In genomic region chr2:37156071-37156856, GRCh38 we compare ENCODE assay signal across 1 cellular context.
TF ChIP-seq lines count a peak whose summit lies in the region.

No MANE protein-coding gene starts in this region.

TF ChIP-seq in HepG2, 621 proteins besides CTCF, POLR2A, EP300 and RAD21 (continued from another document and continues in another):
- no peak for TF ChIP-seq ZBTB39 (CRISPR knock-in tag; IDR thresholded peaks at IDR 0.05)
- no peak for TF ChIP-seq ATM (IDR thresholded peaks at IDR 0.05; ENCODE audit: borderline replicate concordance)
- TF ChIP-seq SAFB2 (CRISPR knock-in tag; IDR thresholded peaks at IDR 0.05; ENCODE audit: borderline replicate concordance, low read depth), result peak; percentile 21; the same call in 1 of the 2 replicates
- TF ChIP-seq ZNF282 (IDR thresholded peaks at IDR 0.05; ENCODE audit: partially characterized antibody), result no peak
- 0 out of 2 replicates have a peak, but pooled peaks have one; percentile 23 for TF ChIP-seq ZNF773 (CRISPR knock-in tag; IDR thresholded peaks at IDR 0.05; ENCODE audit: borderline replicate concordance)
- TF ChIP-seq MTA1 (CRISPR knock-in tag; IDR thresholded peaks at IDR 0.05; ENCODE audit: borderline replicate concordance), result peak; percentile 14; the same call in 1 of the 2 replicates
- no peak for TF ChIP-seq HOXD1 (CRISPR knock-in tag; IDR thresholded peaks at IDR 0.05)
- TF ChIP-seq SETDB1 (CRISPR knock-in tag; IDR thresholded peaks at IDR 0.05; ENCODE audit: borderline replicate concordance), result no peak
- no peak for TF ChIP-seq HNF4G (IDR thresholded peaks at IDR 0.05; ENCODE audit: borderline replicate concordance, low read depth, low read length)
- TF ChIP-seq HNF4G (CRISPR knock-in tag; IDR thresholded peaks at IDR 0.05; ENCODE audit: borderline replicate concordance, low read depth), result no peak
- peak; percentile 87; the same call in 1 of the 2 replicates for TF ChIP-seq PHF8 (CRISPR knock-in tag; IDR thresholded peaks at IDR 0.05)
- TF ChIP-seq, protein P1, sequence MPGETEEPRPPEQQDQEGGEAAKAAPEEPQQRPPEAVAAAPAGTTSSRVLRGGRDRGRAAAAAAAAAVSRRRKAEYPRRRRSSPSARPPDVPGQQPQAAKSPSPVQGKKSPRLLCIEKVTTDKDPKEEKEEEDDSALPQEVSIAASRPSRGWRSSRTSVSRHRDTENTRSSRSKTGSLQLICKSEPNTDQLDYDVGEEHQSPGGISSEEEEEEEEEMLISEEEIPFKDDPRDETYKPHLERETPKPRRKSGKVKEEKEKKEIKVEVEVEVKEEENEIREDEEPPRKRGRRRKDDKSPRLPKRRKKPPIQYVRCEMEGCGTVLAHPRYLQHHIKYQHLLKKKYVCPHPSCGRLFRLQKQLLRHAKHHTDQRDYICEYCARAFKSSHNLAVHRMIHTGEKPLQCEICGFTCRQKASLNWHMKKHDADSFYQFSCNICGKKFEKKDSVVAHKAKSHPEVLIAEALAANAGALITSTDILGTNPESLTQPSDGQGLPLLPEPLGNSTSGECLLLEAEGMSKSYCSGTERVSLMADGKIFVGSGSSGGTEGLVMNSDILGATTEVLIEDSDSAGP (CRISPR knock-in tag; IDR thresholded peaks at IDR 0.05; ENCODE audit: borderline replicate concordance), result no peak; the same call in 1 of the 2 replicates
- 0 out of 2 replicates have a peak, but pooled peaks have one; percentile 15 for TF ChIP-seq KDM3A (CRISPR knock-in tag; IDR thresholded peaks at IDR 0.05; ENCODE audit: low read depth)
- no peak for TF ChIP-seq ZNF496 (CRISPR knock-in tag; IDR thresholded peaks at IDR 0.05; ENCODE audit: insufficient replicate concordance)
- 0 out of 2 replicates have a peak, but pooled peaks have one; percentile 62 for TF ChIP-seq ZSCAN9 (CRISPR knock-in tag; IDR thresholded peaks at IDR 0.05; ENCODE audit: borderline replicate concordance)
- no peak for TF ChIP-seq DRAP1 (CRISPR knock-in tag; IDR thresholded peaks at IDR 0.05)
- TF ChIP-seq FOSL2 (CRISPR knock-in tag; IDR thresholded peaks at IDR 0.05), result 0 out of 2 replicates have a peak, but pooled peaks have one; percentile 3
- no peak for TF ChIP-seq MBNL3 (CRISPR knock-in tag; conservative IDR thresholded peaks at IDR 0.05)
- peak; percentile 23; the same call in 1 of the 2 replicates for TF ChIP-seq ZNF333 (CRISPR knock-in tag; IDR thresholded peaks at IDR 0.05; ENCODE audit: borderline replicate concordance)
- no peak for TF ChIP-seq ERF (CRISPR knock-in tag; IDR thresholded peaks at IDR 0.05)
- no peak for TF ChIP-seq ZSCAN25 (CRISPR knock-in tag; IDR thresholded peaks at IDR 0.05)
- TF ChIP-seq SIN3A (IDR thresholded peaks at IDR 0.05; ENCODE audit: borderline replicate concordance, low read depth, low read length), result no peak
- TF ChIP-seq ARID2 (CRISPR knock-in tag; IDR thresholded peaks at IDR 0.05; ENCODE audit: borderline replicate concordance), result peak; percentile 65; the same call in 1 of the 2 replicates
- no peak for TF ChIP-seq MAX (IDR thresholded peaks at IDR 0.05)
- peak; percentile 69; the same call in 1 of the 2 replicates for TF ChIP-seq FLYWCH1 (CRISPR knock-in tag; IDR thresholded peaks at IDR 0.05)
- TF ChIP-seq GZF1 (CRISPR knock-in tag; IDR thresholded peaks at IDR 0.05), result no peak
- no peak for TF ChIP-seq ZNF780A (CRISPR knock-in tag; IDR thresholded peaks at IDR 0.05)
- TF ChIP-seq TMF1 (CRISPR knock-in tag; IDR thresholded peaks at IDR 0.05; ENCODE audit: low read depth), result peak; percentile 79; the same call in 1 of the 2 replicates
- no peak for TF ChIP-seq ZFP82 (CRISPR knock-in tag; IDR thresholded peaks at IDR 0.05; ENCODE audit: borderline replicate concordance)
- TF ChIP-seq BATF2 (CRISPR knock-in tag; IDR thresholded peaks at IDR 0.05), result no peak
- no peak for TF ChIP-seq ZNF530 (CRISPR knock-in tag; IDR thresholded peaks at IDR 0.05; ENCODE audit: low read depth)
- no peak for TF ChIP-seq ZNF570 (CRISPR knock-in tag; IDR thresholded peaks at IDR 0.05; ENCODE audit: borderline replicate concordance)
- no peak for TF ChIP-seq ZNF724P (CRISPR knock-in tag; IDR thresholded peaks at IDR 0.05; ENCODE audit: borderline replicate concordance)
- TF ChIP-seq, protein P2, sequence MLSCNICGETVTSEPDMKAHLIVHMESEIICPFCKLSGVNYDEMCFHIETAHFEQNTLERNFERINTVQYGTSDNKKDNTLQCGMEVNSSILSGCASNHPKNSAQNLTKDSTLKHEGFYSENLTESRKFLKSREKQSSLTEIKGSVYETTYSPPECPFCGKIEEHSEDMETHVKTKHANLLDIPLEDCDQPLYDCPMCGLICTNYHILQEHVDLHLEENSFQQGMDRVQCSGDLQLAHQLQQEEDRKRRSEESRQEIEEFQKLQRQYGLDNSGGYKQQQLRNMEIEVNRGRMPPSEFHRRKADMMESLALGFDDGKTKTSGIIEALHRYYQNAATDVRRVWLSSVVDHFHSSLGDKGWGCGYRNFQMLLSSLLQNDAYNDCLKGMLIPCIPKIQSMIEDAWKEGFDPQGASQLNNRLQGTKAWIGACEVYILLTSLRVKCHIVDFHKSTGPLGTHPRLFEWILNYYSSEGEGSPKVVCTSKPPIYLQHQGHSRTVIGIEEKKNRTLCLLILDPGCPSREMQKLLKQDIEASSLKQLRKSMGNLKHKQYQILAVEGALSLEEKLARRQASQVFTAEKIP (CRISPR knock-in tag; IDR thresholded peaks at IDR 0.05; ENCODE audit: borderline replicate concordance), result no peak
- 0 out of 2 replicates have a peak, but pooled peaks have one; percentile 2 for TF ChIP-seq CCDC6 (CRISPR knock-in tag; IDR thresholded peaks at IDR 0.05)
- TF ChIP-seq MED13 (CRISPR knock-in tag; IDR thresholded peaks at IDR 0.05), result peak; percentile 15; the same call in 1 of the 2 replicates
- no peak for TF ChIP-seq TCF12 (IDR thresholded peaks at IDR 0.05)
- TF ChIP-seq TCF12 (CRISPR knock-in tag; IDR thresholded peaks at IDR 0.05), result peak; percentile 54; the same call in 1 of the 2 replicates
- TF ChIP-seq FOXO1 (CRISPR knock-in tag; IDR thresholded peaks at IDR 0.05), result no peak
- no peak for TF ChIP-seq BCL3 (CRISPR knock-in tag; IDR thresholded peaks at IDR 0.05)
- TF ChIP-seq ZNF292 (CRISPR knock-in tag; IDR thresholded peaks at IDR 0.05; ENCODE audit: borderline replicate concordance, low read depth), result peak; percentile 32; the same call in 1 of the 2 replicates
- no peak for TF ChIP-seq BRD4 (CRISPR knock-in tag; IDR thresholded peaks at IDR 0.05)
- TF ChIP-seq MED1 (CRISPR knock-in tag; IDR thresholded peaks at IDR 0.05), result no peak
- peak; percentile 23; the same call in 1 of the 2 replicates for TF ChIP-seq TERF1 (CRISPR knock-in tag; IDR thresholded peaks at IDR 0.05)
- 0 out of 2 replicates have a peak, but pooled peaks have one; percentile 55 for TF ChIP-seq REXO4 (CRISPR knock-in tag; IDR thresholded peaks at IDR 0.05; ENCODE audit: borderline replicate concordance)
- TF ChIP-seq ZNF503 (CRISPR knock-in tag; IDR thresholded peaks at IDR 0.05), result no peak
- no peak for TF ChIP-seq CHD2 (IDR thresholded peaks at IDR 0.05; ENCODE audit: low read depth, low read length)
- 0 out of 2 replicates have a peak, but pooled peaks have one; percentile 23 for TF ChIP-seq SNAPC2 (CRISPR knock-in tag; IDR thresholded peaks at IDR 0.05)
- 0 out of 2 replicates have a peak, but pooled peaks have one; percentile 8 for TF ChIP-seq NAIF1 (CRISPR knock-in tag; IDR thresholded peaks at IDR 0.05; ENCODE audit: borderline replicate concordance)
- TF ChIP-seq ZNF605 (CRISPR knock-in tag; IDR thresholded peaks at IDR 0.05), result peak; percentile 47
- TF ChIP-seq MED8 (CRISPR knock-in tag; IDR thresholded peaks at IDR 0.05; ENCODE audit: insufficient replicate concordance), result no peak
- no peak for TF ChIP-seq IRF2 (CRISPR knock-in tag; IDR thresholded peaks at IDR 0.05)
- 0 out of 2 replicates have a peak, but pooled peaks have one; percentile 74 for TF ChIP-seq CSRNP1 (CRISPR knock-in tag; IDR thresholded peaks at IDR 0.05)
- TF ChIP-seq ZNF253 (CRISPR knock-in tag; IDR thresholded peaks at IDR 0.05; ENCODE audit: borderline replicate concordance), result peak; percentile 26; the same call in 1 of the 2 replicates
- TF ChIP-seq ZNF790 (CRISPR knock-in tag; IDR thresholded peaks at IDR 0.05; ENCODE audit: borderline replicate concordance), result peak; percentile 90; the same call in 1 of the 2 replicates
- TF ChIP-seq ZBTB42 (CRISPR knock-in tag; IDR thresholded peaks at IDR 0.05), result no peak
- TF ChIP-seq KDM5B (CRISPR knock-in tag; IDR thresholded peaks at IDR 0.05; ENCODE audit: borderline replicate concordance), result 0 out of 2 replicates have a peak, but pooled peaks have one; percentile 26
- no peak for TF ChIP-seq ZNF781 (CRISPR knock-in tag; IDR thresholded peaks at IDR 0.05; ENCODE audit: borderline replicate concordance, not compliant biosample characterization)
